ENCODE assay signal across 8 cellular contexts in genomic region chr5:172187118-172188032, GRCh38. TPM values are rescaled to one million over a fixed set of nuclear protein-coding genes. Genes with fewer than 3 reads are reported as not detected.
DNase-seq lines count a peak whose midpoint lies in the region; TF ChIP-seq lines count a peak whose summit lies in the region.

No MANE protein-coding gene starts in this region.

- peak overlapping the region; percentile 54 for H3K27ac ChIP-seq in WERI-Rb-1

- H3K36me3 ChIP-seq in GM06990 (ENCODE audit: control insufficient read depth, insufficient read depth, low read length) (peaks cover 2% of the 10 kb centered on the region), H7 (replicated peaks; ENCODE audit: control insufficient read depth, insufficient read depth, low read length) (no peaks in the 10 kb centered on the region), WERI-Rb-1 (no peaks in the 10 kb centered on the region)

- H3K9me3 ChIP-seq in WERI-Rb-1 (ENCODE audit: severe bottlenecking), result no peaks in the 10 kb centered on the region

- peak; percentile 8 for TF ChIP-seq CTCF in GM06990 (IDR thresholded peaks at IDR 0.05; ENCODE audit: insufficient read depth, low read length, poor library complexity, severe bottlenecking)
- TF ChIP-seq CTCF in WERI-Rb-1 (IDR thresholded peaks at IDR 0.05; ENCODE audit: low read depth, low read length), result no peak
- TF ChIP-seq CTCF in cardiac fibroblast (IDR thresholded peaks at IDR 0.05; ENCODE audit: low read depth, low read length), result peak; percentile 3

- H3K27me3 ChIP-seq in GM06990 (replicated peaks; ENCODE audit: control insufficient read depth, insufficient read depth, low read length) (no peaks in the 10 kb centered on the region), H7 (ENCODE audit: control insufficient read depth, insufficient read depth, low read length) (no peaks in the 10 kb centered on the region), WERI-Rb-1 (ENCODE audit: insufficient read depth, low read depth, severe bottlenecking) (no peaks in the 10 kb centered on the region)

- H3K4me3 ChIP-seq in GM06990 (replicated peaks; ENCODE audit: low read depth, low read length) (peak overlapping the region; percentile 86), H7 (ENCODE audit: insufficient read depth, low read depth, low read length) (peak overlapping the region; percentile 91), WERI-Rb-1 (ENCODE audit: low read depth, low read length) (peak overlapping the region; percentile 95), cardiac fibroblast (replicated peaks in 1 of 2; ENCODE audit: low read depth in 2 of 2, low read length in 2 of 2) (peak overlapping the region; percentile 96 to 97)

- DNase-seq in GM06990 (ENCODE audit: extremely low read depth, insufficient read length), result peak; percentile 78
- peak; percentile 75 for DNase-seq in H7
- peak; percentile 76 for DNase-seq in LoVo (ENCODE audit: low spot score)
- DNase-seq in WERI-Rb-1, result peak; percentile 52
- peak; percentile 71 to 80 for DNase-seq in cardiac fibroblast (ENCODE audit: low read depth in 2 of 2)
- DNase-seq in kidney glomerular epithelial cell (lab: John Stamatoyannopoulos, UW), result peak; percentile 51
- peak; percentile 69 for DNase-seq in stimulated activated CD4-positive, alpha-beta T cell treated with anti-CD3 and anti-CD28 coated beads, Interleukin-4, amount 100 ng/mL, for 1 hour
- no peak for DNase-seq in NCI-H1694 treated with DMSO at 0.1 percent for 48 hours (lab: John Stamatoyannopoulos, UW)

RNA-seq across cellular contexts. Expression of gene STK10, which starts 0.6 kb away (rescaled TPM):
- total RNA-seq in H7 (2014; rRNA removed; shearing (Covaris generic)), result 7.4 and 10.2 TPM in 2 replicates

RNA-seq across cellular contexts. Expression of gene EFCAB9, which starts 6.6 kb away (rescaled TPM):
- not detected in 2 replicates for total RNA-seq in H7 (2014; rRNA removed; shearing (Covaris generic))
